ENCODE assay signal across 8 cellular contexts in genomic region chr20:63641146-63641791, GRCh38. TPM values are rescaled to one million over a fixed set of nuclear protein-coding genes. Genes with fewer than 3 reads are reported as not detected.
A peak's percentile ranks its signal among the peaks of the same experiment; 100 is the strongest.
DNase-seq lines count a peak whose midpoint lies in the region; ATAC-seq, FAIRE-seq and TF ChIP-seq lines count a peak whose summit lies in the region.

No MANE protein-coding gene starts in this region.

- CTCF ChIA-PET in activated CD4-positive, alpha-beta T cell treated with anti-CD3 and anti-CD28 coated beads, Interleukin-2, amount 10 ng/mL, durations not matched to agents 7 days and 5 days (lab: Charles Lee), result interaction anchor here (0.6 to 2.5 kb wide), 13 partner anchors 9 to 109 kb away, joined by 3 to 16 read pairs (median 5); partner anchors contain the start of genes GMEB2, HELZ2, LIME1 and PTK6
- CTCF ChIA-PET in HEK293T (lab: Yijun Ruan, JAX), result interaction anchor here (0.6 to 1.7 kb wide), 5 partner anchors 10 to 325 kb away, joined by 3 to 7 read pairs (median 3); partner anchors contain the start of genes PTK6 and RTEL1

- FAIRE-seq in D721Med (lab: Jason Lieb, UNC), result no peak

- no peaks in the 10 kb centered on the region for H3K36me3 ChIP-seq in GM06990 (ENCODE audit: control insufficient read depth, insufficient read depth, low read length)

- POLR2A ChIA-PET in activated CD4-positive, alpha-beta T cell treated with anti-CD3 and anti-CD28 coated beads, Interleukin-2, amount 10 ng/mL, durations not matched to agents 7 days and 5 days (lab: Charles Lee), result interaction anchor here (0.6 to 1.4 kb wide), 2 partner anchors 14 to 139 kb away, joined by 3 to 4 read pairs; no protein-coding TSS in a partner anchor
- POLR2A ChIA-PET in HEK293T (lab: Yijun Ruan, JAX), result interaction anchor here (0.7 to 3.6 kb wide), 10 partner anchors 10 to 339 kb away, joined by 3 to 25 read pairs (median 5); partner anchors contain the start of genes ARFRP1, GMEB2, HELZ2 and PRPF6

- no peaks in the 10 kb centered on the region for H3K9me3 Mint-ChIP-seq in activated CD4-positive, alpha-beta T cell treated with anti-CD3 and anti-CD28 coated beads, Interleukin-2, amount 10 ng/mL, durations not matched to agents 7 days and 5 days

- H3K4me3 ChIP-seq in GM06990 (replicated peaks; ENCODE audit: low read depth, low read length) (peak overlapping the region; percentile 77), fibroblast of pulmonary artery (replicated peaks; ENCODE audit: low read depth, low read length) (peak overlapping the region; percentile 54)

- H3K36me3 Mint-ChIP-seq in activated CD4-positive, alpha-beta T cell treated with anti-CD3 and anti-CD28 coated beads, Interleukin-2, amount 10 ng/mL, durations not matched to agents 7 days and 5 days (ENCODE audit: low read depth), result peaks cover 14% of the 10 kb centered on the region

- no peaks in the 10 kb centered on the region for H3K27me3 Mint-ChIP-seq in activated CD4-positive, alpha-beta T cell treated with anti-CD3 and anti-CD28 coated beads, Interleukin-2, amount 10 ng/mL, durations not matched to agents 7 days and 5 days

- H3K27ac Mint-ChIP-seq in activated CD4-positive, alpha-beta T cell treated with anti-CD3 and anti-CD28 coated beads, Interleukin-2, amount 10 ng/mL, durations not matched to agents 7 days and 5 days, result peak overlapping the region; percentile 88

- intact Hi-C loops in sciatic nerve (cut with DNase I), result no loop called here

- TF ChIP-seq CTCF in GM06990 (IDR thresholded peaks at IDR 0.05; ENCODE audit: insufficient read depth, low read length, poor library complexity, severe bottlenecking), result no peak
- no peak for TF ChIP-seq CTCF in fibroblast of pulmonary artery (IDR thresholded peaks at IDR 0.05; ENCODE audit: low read length, missing control alignments)
- TF ChIP-seq CTCF in D721Med (IDR thresholded peaks at IDR 0.05; ENCODE audit: insufficient read depth, missing control alignments), result no peak

- DNase-seq in GM06990 (ENCODE audit: extremely low read depth, insufficient read length) (peak; percentile 74), fibroblast of pulmonary artery (ENCODE audit: low read depth) (no peak), sciatic nerve (ENCODE audit: low spot score) (no peak), HEK293T (ENCODE audit: extremely low spot score) (no peak), D721Med (ENCODE audit: insufficient read length, low spot score) (no peak), cerebellar cortex (ENCODE audit: low spot score) (no peak)
- DNase-seq in activated CD4-positive, alpha-beta T cell treated with anti-CD3 and anti-CD28 coated beads, Interleukin-2, amount 10 ng/mL, durations not matched to agents 7 days and 5 days, result peak; percentile 72

- ATAC-seq in HG03097 (IDR thresholded peaks at IDR 0.05; ENCODE audit: low FRiP score, unreplicated experiment) (peak; percentile 15), sciatic nerve (peak; percentile 23)

- H3K27me3 ChIP-seq in GM06990 (replicated peaks; ENCODE audit: control insufficient read depth, insufficient read depth, low read length), result no peaks in the 10 kb centered on the region

- peaks cover 28% of the 10 kb centered on the region for H3K4me1 Mint-ChIP-seq in activated CD4-positive, alpha-beta T cell treated with anti-CD3 and anti-CD28 coated beads, Interleukin-2, amount 10 ng/mL, durations not matched to agents 7 days and 5 days

- H3K4me3 Mint-ChIP-seq in activated CD4-positive, alpha-beta T cell treated with anti-CD3 and anti-CD28 coated beads, Interleukin-2, amount 10 ng/mL, durations not matched to agents 7 days and 5 days, result peak overlapping the region; percentile 74

TF ChIP-seq in HEK293T, 16 proteins besides CTCF, POLR2A, EP300 and RAD21:
- TF ChIP-seq ARNT (IDR thresholded peaks at IDR 0.05) (no peak), SUZ12 (IDR thresholded peaks at IDR 0.05) (no peak), BHLHE40 (IDR thresholded peaks at IDR 0.05; ENCODE audit: borderline replicate concordance) (no peak), TARDBP (IDR thresholded peaks at IDR 0.05) (no peak), LEF1 (IDR thresholded peaks at IDR 0.05; ENCODE audit: borderline replicate concordance) (no peak), FOXA1 (IDR thresholded peaks at IDR 0.05) (no peak), ZNF384 (IDR thresholded peaks at IDR 0.05) (no peak), ELF4 (IDR thresholded peaks at IDR 0.05) (no peak), SP1 (IDR thresholded peaks at IDR 0.05) (no peak), HDGF (IDR thresholded peaks at IDR 0.05; ENCODE audit: borderline replicate concordance) (no peak), CTBP1 (IDR thresholded peaks at IDR 0.05; ENCODE audit: borderline replicate concordance) (no peak), FOXM1 (IDR thresholded peaks at IDR 0.05; ENCODE audit: borderline replicate concordance) (no peak), FOXK2 (IDR thresholded peaks at IDR 0.05) (no peak), L3MBTL2 (conservative IDR thresholded peaks at IDR 0.05) (no peak), NFRKB (IDR thresholded peaks at IDR 0.05) (no peak)
- TF ChIP-seq, protein P1, sequence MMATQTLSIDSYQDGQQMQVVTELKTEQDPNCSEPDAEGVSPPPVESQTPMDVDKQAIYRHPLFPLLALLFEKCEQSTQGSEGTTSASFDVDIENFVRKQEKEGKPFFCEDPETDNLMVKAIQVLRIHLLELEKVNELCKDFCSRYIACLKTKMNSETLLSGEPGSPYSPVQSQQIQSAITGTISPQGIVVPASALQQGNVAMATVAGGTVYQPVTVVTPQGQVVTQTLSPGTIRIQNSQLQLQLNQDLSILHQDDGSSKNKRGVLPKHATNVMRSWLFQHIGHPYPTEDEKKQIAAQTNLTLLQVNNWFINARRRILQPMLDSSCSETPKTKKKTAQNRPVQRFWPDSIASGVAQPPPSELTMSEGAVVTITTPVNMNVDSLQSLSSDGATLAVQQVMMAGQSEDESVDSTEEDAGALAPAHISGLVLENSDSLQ (IDR thresholded peaks at IDR 0.05), result no peak
TF ChIP-seq in HEK293T: peak in this region for 0.

RNA-seq across cellular contexts. Expression of gene STMN3, which starts 12.0 kb away (rescaled TPM):
- total RNA-seq in activated CD4-positive, alpha-beta T cell treated with anti-CD3 and anti-CD28 coated beads, Interleukin-2, amount 10 ng/mL, durations not matched to agents 7 days and 5 days, result 10 to 100 TPM; 49.4 to 54.4 TPM
- total RNA-seq in sciatic nerve, result 19.7 TPM

RNA-seq across cellular contexts. Expression of gene GMEB2, which starts 14.4 kb away (rescaled TPM):
- total RNA-seq in activated CD4-positive, alpha-beta T cell treated with anti-CD3 and anti-CD28 coated beads, Interleukin-2, amount 10 ng/mL, durations not matched to agents 7 days and 5 days, result 10 to 100 TPM; 20.0 to 20.5 TPM
- 11.1 TPM for total RNA-seq in sciatic nerve

RNA-seq across cellular contexts. Expression of gene RTEL1, which starts 16.8 kb away (rescaled TPM):
- 10 to 100 TPM; 53.3 to 58.9 TPM for total RNA-seq in activated CD4-positive, alpha-beta T cell treated with anti-CD3 and anti-CD28 coated beads, Interleukin-2, amount 10 ng/mL, durations not matched to agents 7 days and 5 days
- total RNA-seq in sciatic nerve, result 34.1 TPM

RNA-seq across cellular contexts. Expression of gene TNFRSF6B, which starts 55.2 kb away (rescaled TPM):
- total RNA-seq in activated CD4-positive, alpha-beta T cell treated with anti-CD3 and anti-CD28 coated beads, Interleukin-2, amount 10 ng/mL, durations not matched to agents 7 days and 5 days, result 1 to 10 TPM in 1 of 2 experiments, not detected in 1; 1.0 TPM
- 6.1 TPM for total RNA-seq in sciatic nerve

Comparison
In these comparisons a context has a peak if more than half of its experiments do, and no peak if none do; other contexts are left out.
1. DNase-seq: peak in GM06990 (single experiment) and activated CD4-positive, alpha-beta T cell treated with anti-CD3 and anti-CD28 coated beads, Interleukin-2, amount 10 ng/mL, durations not matched to agents 7 days and 5 days (single experiment); none in fibroblast of pulmonary artery (single experiment), sciatic nerve (single experiment), HEK293T (single experiment), D721Med (single experiment) and cerebellar cortex (single experiment).